9 cellular contexts compared by ENCODE assay signal in the genomic region with DNA sequence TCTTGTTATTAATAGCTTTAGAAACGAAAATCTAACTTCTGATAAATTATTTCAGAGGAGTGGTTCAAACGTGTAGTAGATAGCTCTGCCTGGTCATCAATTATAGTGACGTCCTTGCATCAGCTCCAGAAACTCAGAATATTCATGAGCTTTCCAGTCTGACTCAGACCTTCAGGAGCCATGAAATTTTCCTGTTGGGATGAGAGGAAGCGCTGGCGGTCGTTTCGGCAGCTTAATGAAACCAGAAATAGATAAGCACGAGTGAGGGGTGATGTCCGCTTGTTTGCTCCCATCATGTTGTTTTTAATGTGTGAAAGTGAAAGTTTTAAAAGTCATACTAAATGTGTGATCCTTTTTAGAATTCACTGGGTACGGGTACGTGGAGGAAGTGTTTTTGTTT.
A peak's percentile ranks its signal among the peaks of the same experiment; 100 is the strongest.
DNase-seq lines count a peak whose midpoint lies in the region; ATAC-seq and TF ChIP-seq lines count a peak whose summit lies in the region.
"Had no signal": no experiment of that assay in that cellular context is flagged by ENCODE, and none has a peak within 500 bp of the region (broad histone marks: within the 10 kb centered on the region; RNA-seq: fewer than 3 reads in every experiment).

No MANE protein-coding gene starts in this region.

- ATAC-seq in body of pancreas: no peak
- ATAC-seq in GM18502 (IDR thresholded peaks at IDR 0.05; ENCODE audit: poor library complexity, unreplicated experiment): no peak
- no peak for ATAC-seq in GM19351 (IDR thresholded peaks at IDR 0.05; ENCODE audit: unreplicated experiment)
- no peak for ATAC-seq in HG02840 (IDR thresholded peaks at IDR 0.05; ENCODE audit: low FRiP score, unreplicated experiment)

- DNase-seq in Jurkat, Clone E6-1 (ENCODE audit: low read depth, low spot score): no peak
- DNase-seq in body of pancreas: no peak
- DNase-seq in medulla oblongata (ENCODE audit: extremely low spot score): peak; percentile 59
- no peak for DNase-seq in stimulated activated CD4-positive, alpha-beta T cell treated with anti-CD3 and anti-CD28 coated beads, Interleukin-4, amount 100 ng/mL, for 24 hours

- H3K9me3 ChIP-seq in body of pancreas: no peaks in the 10 kb centered on the region

- no peak for TF ChIP-seq POLR2A in body of pancreas (IDR thresholded peaks at IDR 0.05)

- H3K36me3 ChIP-seq in body of pancreas (replicated peaks in 1 of 2; ENCODE audit: insufficient read depth in 1 of 2, low read depth in 2 of 2): no peaks in the 10 kb centered on the region

- no peaks in the 10 kb centered on the region for H3K27me3 ChIP-seq in body of pancreas

- H3K27ac ChIP-seq in C4-2B: peak overlapping the region; percentile 84
- H3K27ac ChIP-seq in body of pancreas: peak overlapping the region in 3 of 4 donors; percentile 22 to 80 (median 54)
- H3K27ac ChIP-seq: HL-60 had no signal

- peak overlapping the region; percentile 72 for H3K4me3 ChIP-seq in Jurkat, Clone E6-1 (ENCODE audit: low read length)
- no peak overlapping the region for H3K4me3 ChIP-seq in body of pancreas

- H3K4me1 ChIP-seq in body of pancreas: peaks cover 14% of the 10 kb centered on the region

- 39 to 42% methylated on average over 11 of the region's 11 CpGs for WGBS in body of pancreas, 2 donors

- TF ChIP-seq CTCF in C4-2B (conservative IDR thresholded peaks at IDR 0.05): no peak
- no peak for TF ChIP-seq CTCF in body of pancreas (IDR thresholded peaks at IDR 0.05)

- intact Hi-C loops in body of pancreas (cut with DNase I): no loop called here
